ENCODE assay signal across 17 cellular contexts in the genomic region with DNA sequence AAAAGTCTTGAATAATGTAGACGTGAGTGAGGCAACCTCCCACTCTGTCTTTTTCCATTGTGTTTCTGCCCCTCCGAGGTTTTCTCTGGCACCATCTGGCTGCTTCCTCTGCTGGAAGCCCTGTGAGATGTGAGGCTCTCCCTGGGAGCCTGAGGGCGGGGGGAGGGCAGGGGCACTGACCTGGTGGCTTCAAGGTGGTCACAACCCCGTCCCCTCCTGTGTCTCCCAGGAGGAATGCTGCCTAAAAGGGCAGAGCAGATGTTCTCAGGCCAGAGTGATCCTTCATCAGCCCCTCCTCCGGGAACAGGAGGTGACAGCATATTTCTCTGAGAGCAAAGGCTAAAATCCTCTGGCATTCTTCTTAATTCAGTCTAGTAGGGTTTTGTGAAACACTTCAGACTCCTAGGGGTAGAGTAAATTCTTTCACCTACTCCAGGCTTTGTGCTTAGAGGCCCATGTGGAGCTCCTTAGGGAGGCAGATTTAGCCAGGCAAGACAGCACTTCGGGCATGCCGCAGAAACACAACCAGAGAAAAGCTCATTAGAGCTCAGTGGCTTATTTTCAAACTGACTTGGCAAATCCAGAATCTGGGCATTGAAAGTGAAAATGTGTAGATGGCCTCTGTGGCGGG.
"Had no signal": no experiment of that assay in that cellular context is flagged by ENCODE, and none has a peak within 500 bp of the region (broad histone marks: within the 10 kb centered on the region; RNA-seq: fewer than 3 reads in every experiment).

No MANE protein-coding gene starts in this region.

- H3K4me3 ChIP-seq: adrenal gland, coronary artery, mucosa of descending colon, stomach, thyroid gland had no signal

- H3K27ac ChIP-seq: adrenal gland, coronary artery, stomach, thyroid gland had no signal

- H3K36me3 Mint-ChIP-seq: immature natural killer cell had no signal

- H3K4me3 Mint-ChIP-seq: immature natural killer cell; naive thymus-derived CD8-positive, alpha-beta T cell had no signal

- H3K27ac Mint-ChIP-seq: naive thymus-derived CD8-positive, alpha-beta T cell had no signal

- H3K4me1 Mint-ChIP-seq: immature natural killer cell; naive thymus-derived CD8-positive, alpha-beta T cell had no signal

- FAIRE-seq: TTC549 had no signal

- ATAC-seq: left lobe of liver; mucosa of descending colon; naive thymus-derived CD8-positive, alpha-beta T cell had no signal

- H3K4me1 ChIP-seq: adrenal gland, stomach, thyroid gland had no signal

- DNase-seq: activated naive CD4-positive, alpha-beta T cell treated with anti-CD3 and anti-CD28 coated beads, Interleukin-2, amount 50 U/mL, for 16 hours; activated T-cell treated with anti-CD3 and anti-CD28 coated beads, Interleukin-2, amount 50 U/mL, for 1 hour; adrenal gland; central memory CD4-positive, alpha-beta T cell; effector memory CD4-positive, alpha-beta T cell; hypothalamus; immature natural killer cell; mammary epithelial cell; mucosa of descending colon; naive thymus-derived CD8-positive, alpha-beta T cell; stimulated activated CD4-positive, alpha-beta T cell treated with anti-CD3 and anti-CD28 coated beads, Interleukin-4, amount 100 ng/mL, for 24 hours; stomach; T-helper 2 cell had no signal

- H3K36me3 ChIP-seq: adrenal gland, stomach, thyroid gland had no signal

- H3K9me3 ChIP-seq: adrenal gland, mucosa of descending colon, thyroid gland had no signal

- H3K9me3 Mint-ChIP-seq: immature natural killer cell had no signal
